Comparison of ENCODE assay signal across 9 cellular contexts in genomic region chr15:100873029-100873677, GRCh38. TPM values are rescaled to one million over a fixed set of nuclear protein-coding genes. Genes with fewer than 3 reads are reported as not detected.
DNase-seq lines count a peak whose midpoint lies in the region; ATAC-seq, FAIRE-seq and TF ChIP-seq lines count a peak whose summit lies in the region.
"Had no signal": no experiment of that assay in that cellular context is flagged by ENCODE, and none has a peak within 500 bp of the region (broad histone marks: within the 10 kb centered on the region; RNA-seq: fewer than 3 reads in every experiment).

No MANE protein-coding gene starts in this region.

- ATAC-seq in HG03139 (IDR thresholded peaks at IDR 0.05; ENCODE audit: unreplicated experiment), result peak; percentile 61
- ATAC-seq in natural killer cell, result peak; percentile 61 to 73 (median 68)

- H3K4me1 ChIP-seq in esophagus muscularis mucosa, result no peaks in the 10 kb centered on the region
- no peaks in the 10 kb centered on the region for H3K4me1 ChIP-seq in vagina

- FAIRE-seq in A204.1 (lab: Jason Lieb, UNC), result peak; percentile 91

- H3K4me3 Mint-ChIP-seq in natural killer cell, result no peak overlapping the region

- TF ChIP-seq POLR2A in esophagus muscularis mucosa (IDR thresholded peaks at IDR 0.05; ENCODE audit: low read depth) (no peak), vagina (IDR thresholded peaks at IDR 0.05) (no peak)

- no peak overlapping the region for H3K27ac Mint-ChIP-seq in natural killer cell

- H3K27ac ChIP-seq in esophagus muscularis mucosa (replicated peaks in 1 of 4) (no peak overlapping the region), vagina (no peak overlapping the region)
- H3K27ac ChIP-seq: skin epidermis had no signal

- no peaks in the 10 kb centered on the region for H3K4me1 Mint-ChIP-seq in natural killer cell

- peaks cover 0 to 18% (median 0%) of the 10 kb centered on the region in 4 donors for H3K27me3 ChIP-seq in esophagus muscularis mucosa
- H3K27me3 ChIP-seq in vagina, result no peaks in the 10 kb centered on the region

- H3K4me3 ChIP-seq in esophagus muscularis mucosa (no peak overlapping the region), vagina (no peak overlapping the region)
- H3K4me3 ChIP-seq: skin epidermis had no signal

- peaks cover 18 to 34% of the 10 kb centered on the region in 2 donors for H3K27me3 Mint-ChIP-seq in natural killer cell (ENCODE audit: low read depth in 2 of 2)

- H3K9me3 ChIP-seq in esophagus muscularis mucosa, result no peaks in the 10 kb centered on the region
- no peaks in the 10 kb centered on the region for H3K9me3 ChIP-seq in vagina

- H3K9me3 Mint-ChIP-seq in natural killer cell, result no peaks in the 10 kb centered on the region

- H3K36me3 ChIP-seq in esophagus muscularis mucosa, result no peaks in the 10 kb centered on the region
- H3K36me3 ChIP-seq in vagina, result no peaks in the 10 kb centered on the region

- TF ChIP-seq CTCF in GM12801 (IDR thresholded peaks at IDR 0.05; ENCODE audit: extremely low read depth, insufficient read length) (peak; percentile 53), esophagus muscularis mucosa (IDR thresholded peaks at IDR 0.05) (peak; percentile 91 to 98 (median 93)), natural killer cell (IDR thresholded peaks at IDR 0.05) (peak; percentile 89), vagina (IDR thresholded peaks at IDR 0.05) (peak; percentile 89 to 98 (median 90))

- no peaks in the 10 kb centered on the region for H3K36me3 Mint-ChIP-seq in natural killer cell

- DNase-seq in NCI-H526 (lab: John Stamatoyannopoulos, UW) (peak; percentile 72 to 83), esophagus muscularis mucosa (ENCODE audit: extremely low spot score) (no peak), natural killer cell (no peak), vagina (ENCODE audit: extremely low spot score in 2 of 2) (no peak)
- DNase-seq in activated CD4-positive, alpha-beta T cell treated with anti-CD3 and anti-CD28 coated beads, Interleukin-2, amount 50 U/mL, for 4 hours, result peak; percentile 28 to 30

- WGBS in esophagus muscularis mucosa, result 42% methylated on average over 2 of the region's 2 CpGs

- no peak for TF ChIP-seq EP300 in esophagus muscularis mucosa (IDR thresholded peaks at IDR 0.05)

- intact Hi-C loops in esophagus muscularis mucosa (cut with DNase I), result loop anchor here (2.0 kb wide), 1 partner anchor 246 kb away; no protein-coding TSS in a partner anchor
- intact Hi-C loops in natural killer cell (cut with micrococcal nuclease), result loop anchor here (1.0 to 5.0 kb wide), 2 partner anchors 245 to 946 kb away; no protein-coding TSS in a partner anchor
- intact Hi-C loops in vagina (cut with DNase I), result loop anchor here (5.0 kb wide), 1 partner anchor 246 kb away; no protein-coding TSS in a partner anchor

RNA-seq across cellular contexts. Expression of gene ALDH1A3, which starts 6.5 kb away (rescaled TPM):
- total RNA-seq in esophagus muscularis mucosa, result 100 to 1,000 TPM in 1 of 4 donors, 10 to 100 TPM in 3; 36.7 to 131 (median 59.4) TPM
- total RNA-seq in natural killer cell, result not detected
- total RNA-seq in vagina, result 62.9 TPM

RNA-seq across cellular contexts. Expression of gene LRRK1, which starts 46.0 kb away (rescaled TPM):
- total RNA-seq in esophagus muscularis mucosa, result 10 to 100 TPM; 11.3 to 18.0 (median 15.4) TPM
- total RNA-seq in natural killer cell, result 1 to 10 TPM; 1.2 to 5.5 (median 3.2) TPM
- 21.1 TPM for total RNA-seq in vagina

Comparison
In these comparisons a context has a peak if more than half of its experiments do, and no peak if none do; other contexts are left out.
1. DNase-seq: peak in NCI-H526 (2 of 2) and activated CD4-positive, alpha-beta T cell treated with anti-CD3 and anti-CD28 coated beads, Interleukin-2, amount 50 U/mL, for 4 hours (2 of 2); none in esophagus muscularis mucosa (single experiment), natural killer cell (single experiment) and vagina (0 of 2).
2. RNA of gene ALDH1A3, which starts 6.5 kb away (total RNA-seq): 36.7 to 131 TPM in esophagus muscularis mucosa and 62.9 TPM in vagina (single experiment); not detected in natural killer cell; every median in the first group is over 10 times any median in the second.
3. Peak in every context shown above with its lines, with median percentiles within 50 percentile points of each other: CTCF ChIP-seq.